Comparison of ENCODE assay signal across 4 cellular contexts in the genomic region with DNA sequence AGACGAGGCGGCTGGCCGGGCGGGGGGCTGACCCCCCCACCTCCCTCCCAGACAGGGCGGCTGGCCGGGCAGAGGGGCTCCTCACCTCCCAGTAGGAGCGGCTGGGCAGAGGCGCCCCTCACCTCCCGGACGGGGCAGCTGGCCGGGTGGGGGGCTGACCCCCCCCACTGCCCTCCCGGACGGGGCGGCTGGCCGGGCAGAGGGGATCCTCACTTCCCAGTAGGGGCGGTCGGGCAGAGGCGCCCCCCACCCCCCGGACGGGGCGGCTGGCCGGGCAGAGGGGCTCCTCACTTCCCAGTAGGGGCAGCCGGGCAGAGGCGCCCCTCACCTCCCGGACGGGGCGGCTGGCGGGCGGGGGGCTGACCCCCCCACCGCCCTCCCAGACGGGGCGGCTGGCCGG. TPM values are rescaled to one million over a fixed set of nuclear protein-coding genes. Genes with fewer than 3 reads are reported as not detected.
"Had no signal": no experiment of that assay in that cellular context is flagged by ENCODE, and none has a peak within 500 bp of the region (broad histone marks: within the 10 kb centered on the region; RNA-seq: fewer than 3 reads in every experiment).

No MANE protein-coding gene starts in this region.

RNA-seq across cellular contexts. Expression of gene MAP3K19, which starts 14.0 kb away (rescaled TPM):
- total RNA-seq: LHCN-M2, M059J, MCF 10A, NCI-H460 had no signal
